Comparison of ENCODE assay signal across 1 cellular context in genomic region chr15:66462630-66463029, GRCh38.
TF ChIP-seq lines count a peak whose summit lies in the region.

No MANE protein-coding gene starts in this region.

TF ChIP-seq in IMR-90, 13 proteins besides CTCF, POLR2A, EP300 and RAD21:
- no peak for TF ChIP-seq MAZ (IDR thresholded peaks at IDR 0.05; ENCODE audit: borderline replicate concordance, low read depth, low read length)
- no peak for TF ChIP-seq ELK1 (IDR thresholded peaks at IDR 0.05; ENCODE audit: borderline replicate concordance, low read depth, low read length)
- no peak for TF ChIP-seq MXI1 (IDR thresholded peaks at IDR 0.05; ENCODE audit: borderline replicate concordance, low read depth, low read length)
